10 cellular contexts compared by ENCODE assay signal in genomic region chr16:85574672-85575475, GRCh38. TPM values are rescaled to one million over a fixed set of nuclear protein-coding genes. Genes with fewer than 3 reads are reported as not detected.
A peak's percentile ranks its signal among the peaks of the same experiment; 100 is the strongest.
DNase-seq lines count a peak whose midpoint lies in the region; ATAC-seq and TF ChIP-seq lines count a peak whose summit lies in the region.
"Had no signal": no experiment of that assay in that cellular context is flagged by ENCODE, and none has a peak within 500 bp of the region (broad histone marks: within the 10 kb centered on the region; RNA-seq: fewer than 3 reads in every experiment).

No MANE protein-coding gene starts in this region.

- peak overlapping the region; percentile 75 for H3K4me3 Mint-ChIP-seq in natural killer cell
- H3K4me3 Mint-ChIP-seq in natural killer cell treated with Interleukin-12 subunit alpha and Interleukin-12 subunit beta and Interleukin-15 and Interleukin-18, amount 100 ng/mL, for 72 hours, result no peak overlapping the region
- H3K4me3 Mint-ChIP-seq in nephron, result peak overlapping the region; percentile 34 to 80 (median 68)
- H3K4me3 Mint-ChIP-seq: activated naive CD8-positive, alpha-beta T cell treated with anti-CD3 and anti-CD28 coated beads, Interleukin-2, amount 10 ng/mL, durations not matched to agents 7 days and 5 days; CD4-positive, alpha-beta T cell had no signal

- CTCF ChIA-PET in RWPE1 (lab: Yijun Ruan, JAX), result interaction anchor here (0.8 kb wide), 1 partner anchor 35 kb away, joined by 4 read pairs; no protein-coding TSS in a partner anchor

- TF ChIP-seq CTCF in natural killer cell (IDR thresholded peaks at IDR 0.05) (no peak), nephron (IDR thresholded peaks at IDR 0.05; ENCODE audit: unreplicated experiment in 3 of 3) (no peak), RWPE1 (conservative IDR thresholded peaks at IDR 0.05; ENCODE audit: low read depth) (no peak)

- POLR2A ChIA-PET in RWPE1 (lab: Yijun Ruan, JAX; ENCODE audit: low non-redundant PET), result no interaction called here

- DNase-seq in natural killer cell (no peak), cerebellar cortex (ENCODE audit: low spot score) (peak; percentile 78), RWPE1 (ENCODE audit: low spot score) (no peak), OCI-M2 (lab: John Stamatoyannopoulos, UW; ENCODE audit: unreplicated experiment) (no peak)
- no peak for DNase-seq in natural killer cell treated with Interleukin-12 subunit alpha and Interleukin-12 subunit beta and Interleukin-15 and Interleukin-18, amount 100 ng/mL, for 72 hours (ENCODE audit: low spot score)
- DNase-seq in stimulated activated naive CD4-positive, alpha-beta T cell (lab: John Stamatoyannopoulos, UW), result no peak
- DNase-seq: activated naive CD8-positive, alpha-beta T cell treated with anti-CD3 and anti-CD28 coated beads, Interleukin-2, amount 10 ng/mL, durations not matched to agents 7 days and 5 days; CD4-positive, alpha-beta T cell had no signal

- H3K27ac Mint-ChIP-seq in natural killer cell (peak overlapping the region; percentile 96 to 99), nephron (peak overlapping the region; percentile 81 to 94 (median 92))
- peak overlapping the region in 1 of 2 donors; percentile 87 for H3K27ac Mint-ChIP-seq in natural killer cell treated with Interleukin-12 subunit alpha and Interleukin-12 subunit beta and Interleukin-15 and Interleukin-18, amount 100 ng/mL, for 72 hours
- H3K27ac Mint-ChIP-seq: activated naive CD8-positive, alpha-beta T cell treated with anti-CD3 and anti-CD28 coated beads, Interleukin-2, amount 10 ng/mL, durations not matched to agents 7 days and 5 days; CD4-positive, alpha-beta T cell had no signal

- intact Hi-C loops in natural killer cell (cut with micrococcal nuclease), result no loop called here

- H3K36me3 Mint-ChIP-seq in natural killer cell (no peaks in the 10 kb centered on the region), nephron (ENCODE audit: low read depth) (peaks cover 4% of the 10 kb centered on the region)
- H3K36me3 Mint-ChIP-seq in natural killer cell treated with Interleukin-12 subunit alpha and Interleukin-12 subunit beta and Interleukin-15 and Interleukin-18, amount 100 ng/mL, for 72 hours, result no peaks in the 10 kb centered on the region

- H3K9me3 Mint-ChIP-seq in natural killer cell (no peaks in the 10 kb centered on the region), nephron (no peaks in the 10 kb centered on the region)
- no peaks in the 10 kb centered on the region for H3K9me3 Mint-ChIP-seq in natural killer cell treated with Interleukin-12 subunit alpha and Interleukin-12 subunit beta and Interleukin-15 and Interleukin-18, amount 100 ng/mL, for 72 hours
- H3K9me3 Mint-ChIP-seq: activated naive CD8-positive, alpha-beta T cell treated with anti-CD3 and anti-CD28 coated beads, Interleukin-2, amount 10 ng/mL, durations not matched to agents 7 days and 5 days; CD4-positive, alpha-beta T cell had no signal

- H3K27ac ChIP-seq in RWPE1, result no peak overlapping the region

- H3K27me3 Mint-ChIP-seq in natural killer cell (ENCODE audit: low read depth in 2 of 2) (peaks cover 0 to 3% of the 10 kb centered on the region in 2 donors), nephron (ENCODE audit: low read depth) (peaks cover 3% of the 10 kb centered on the region)
- no peaks in the 10 kb centered on the region for H3K27me3 Mint-ChIP-seq in natural killer cell treated with Interleukin-12 subunit alpha and Interleukin-12 subunit beta and Interleukin-15 and Interleukin-18, amount 100 ng/mL, for 72 hours
- H3K27me3 Mint-ChIP-seq: activated naive CD8-positive, alpha-beta T cell treated with anti-CD3 and anti-CD28 coated beads, Interleukin-2, amount 10 ng/mL, durations not matched to agents 7 days and 5 days; CD4-positive, alpha-beta T cell had no signal

- H3K4me1 Mint-ChIP-seq in natural killer cell (peaks cover 88 to 94% of the 10 kb centered on the region in 2 donors), nephron (peaks cover 80% of the 10 kb centered on the region)
- H3K4me1 Mint-ChIP-seq in natural killer cell treated with Interleukin-12 subunit alpha and Interleukin-12 subunit beta and Interleukin-15 and Interleukin-18, amount 100 ng/mL, for 72 hours (ENCODE audit: low read depth in 2 of 2), result peaks cover 64 to 72% of the 10 kb centered on the region in 2 donors

- ATAC-seq in natural killer cell, result no peak
- ATAC-seq in natural killer cell treated with Interleukin-12 subunit alpha and Interleukin-12 subunit beta and Interleukin-15 and Interleukin-18, amount 100 ng/mL, for 72 hours, result no peak
- no peak for ATAC-seq in HG02852 (IDR thresholded peaks at IDR 0.05; ENCODE audit: unreplicated experiment)

RNA-seq across cellular contexts. Expression of gene GSE1, which starts 38.2 kb away (rescaled TPM):
- 100 to 1,000 TPM; 232 to 277 (median 233) TPM for total RNA-seq in natural killer cell
- 100 to 1,000 TPM in 1 of 2 donors, 10 to 100 TPM in 1; 84.9 to 146 TPM for total RNA-seq in natural killer cell treated with Interleukin-12 subunit alpha and Interleukin-12 subunit beta and Interleukin-15 and Interleukin-18, amount 100 ng/mL, for 72 hours
